In the genomic region with DNA sequence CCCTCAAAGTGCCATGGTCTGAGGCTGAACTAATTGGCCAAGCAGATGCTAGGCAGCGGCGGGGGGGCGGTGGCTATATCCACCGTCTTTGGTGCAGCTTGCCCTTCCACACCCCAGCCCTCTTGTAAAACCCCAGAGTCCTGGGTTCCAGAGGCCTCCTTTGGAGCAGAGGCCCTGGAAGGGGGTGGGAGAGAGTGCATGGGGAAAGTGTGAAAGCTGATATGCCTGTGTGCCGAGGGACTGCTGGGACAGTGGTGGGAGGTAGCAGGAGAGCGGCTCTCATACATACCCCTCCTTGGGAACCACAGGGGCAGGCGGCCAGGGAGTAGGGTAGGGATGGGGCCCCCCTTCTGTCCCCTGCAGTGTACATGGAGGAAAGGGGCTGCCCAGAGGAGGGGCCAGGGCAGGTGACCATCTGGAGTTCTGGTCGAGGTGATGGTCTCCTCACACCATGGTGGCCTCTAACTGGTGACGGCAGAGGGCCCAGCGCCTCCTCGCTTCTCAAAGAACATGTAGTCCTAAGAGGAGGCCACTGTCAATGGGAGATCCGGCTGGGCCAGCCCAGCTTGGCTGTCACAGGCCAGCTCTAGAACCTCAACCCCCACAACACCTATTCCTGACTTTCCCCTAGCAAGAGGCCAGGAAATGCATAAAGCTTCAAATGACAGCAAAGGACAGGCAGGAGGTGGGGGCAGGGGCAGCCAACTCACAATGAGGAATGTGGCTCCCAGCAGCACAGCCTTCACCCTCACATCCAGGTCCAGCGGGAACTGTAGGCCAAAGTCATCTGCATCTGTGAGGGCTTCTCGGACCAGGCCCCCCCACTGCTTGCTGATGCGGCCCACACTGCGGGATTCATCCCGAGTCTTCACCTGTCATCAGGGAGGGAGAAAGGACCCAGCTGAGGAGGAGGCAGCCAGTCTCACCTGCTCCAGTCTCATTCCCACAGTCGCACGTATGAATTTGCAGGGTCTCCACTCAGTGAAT, we compare ENCODE assay signal across 2 cellular contexts.
TF ChIP-seq lines count a peak whose summit lies in the region.

No MANE protein-coding gene starts in this region.

TF ChIP-seq in HEK293, 187 proteins besides CTCF, POLR2A, EP300 and RAD21:
- no peak for TF ChIP-seq ZEB2 (tag by site-specific recombination; IDR thresholded peaks at IDR 0.05)
- TF ChIP-seq ZIC2 (tag by site-specific recombination; IDR thresholded peaks at IDR 0.05) = peak; percentile 96
- 0 out of 2 replicates have a peak, but pooled peaks have one; percentile 12 for TF ChIP-seq ZFHX2 (tag by site-specific recombination; conservative IDR thresholded peaks at IDR 0.05)
- TF ChIP-seq YY2 (tag by site-specific recombination; IDR thresholded peaks at IDR 0.05) = no peak

TF ChIP-seq in endothelial cell of umbilical vein, 7 proteins besides CTCF, POLR2A, EP300 and RAD21:
- no peak for TF ChIP-seq EZH2 (IDR thresholded peaks at IDR 0.05; ENCODE audit: borderline replicate concordance, low read depth, low read length, severe bottlenecking)
- no peak for TF ChIP-seq FOS (IDR thresholded peaks at IDR 0.05; ENCODE audit: borderline replicate concordance, insufficient read depth, low read length)
- TF ChIP-seq, protein P1, sequence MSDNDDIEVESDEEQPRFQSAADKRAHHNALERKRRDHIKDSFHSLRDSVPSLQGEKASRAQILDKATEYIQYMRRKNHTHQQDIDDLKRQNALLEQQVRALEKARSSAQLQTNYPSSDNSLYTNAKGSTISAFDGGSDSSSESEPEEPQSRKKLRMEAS (IDR thresholded peaks at IDR 0.05; ENCODE audit: insufficient read depth, insufficient read length) = no peak
- no peak for TF ChIP-seq GATA2 (IDR thresholded peaks at IDR 0.05; ENCODE audit: insufficient read depth, insufficient read length, low read depth, low read length)
- no peak for TF ChIP-seq JUN (IDR thresholded peaks at IDR 0.05; ENCODE audit: borderline replicate concordance, insufficient read depth, insufficient read length, low read depth)
- no peak for TF ChIP-seq MYC (IDR thresholded peaks at IDR 0.05; ENCODE audit: low read depth, low read length)
- TF ChIP-seq POLR2AphosphoS5 (IDR thresholded peaks at IDR 0.05; ENCODE audit: insufficient read depth, low read depth, low read length) = no peak
TF ChIP-seq in endothelial cell of umbilical vein: peak in this region for 0.
